Comparison of ENCODE assay signal across 8 cellular contexts in genomic region chr4:7844247-7844991, GRCh38.
DNase-seq lines count a peak whose midpoint lies in the region; ATAC-seq lines count a peak whose summit lies in the region.

No MANE protein-coding gene starts in this region.

- H3K27me3 Mint-ChIP-seq in CD4-positive, alpha-beta memory T cell: no peaks in the 10 kb centered on the region
- H3K27me3 Mint-ChIP-seq in naive thymus-derived CD8-positive, alpha-beta T cell: peaks cover 0 to 3% (median 0%) of the 10 kb centered on the region in 5 donors

- peak; percentile 81 for ATAC-seq in GM21526 (IDR thresholded peaks at IDR 0.05; ENCODE audit: low FRiP score, unreplicated experiment)
- peak; percentile 88 to 96 for ATAC-seq in naive thymus-derived CD8-positive, alpha-beta T cell
- ATAC-seq in stimulated activated effector memory CD8-positive, alpha-beta T cell treated with anti-CD3 and anti-CD28 coated beads, Interleukin-12 subunit alpha, Interleukin-12 subunit beta, amount 100 ng/mL, for 72 hours: peak; percentile 91

- peaks cover 20 to 43% (median 34%) of the 10 kb centered on the region in 4 donors for H3K4me1 Mint-ChIP-seq in CD4-positive, alpha-beta memory T cell
- peaks cover 8 to 39% (median 22%) of the 10 kb centered on the region in 4 donors for H3K4me1 Mint-ChIP-seq in naive thymus-derived CD8-positive, alpha-beta T cell
- peaks cover 28% of the 10 kb centered on the region for H3K4me1 Mint-ChIP-seq in stimulated activated effector memory CD8-positive, alpha-beta T cell treated with anti-CD3 and anti-CD28 coated beads, Interleukin-12 subunit alpha, Interleukin-12 subunit beta, amount 100 ng/mL, for 72 hours

- peaks cover 20% of the 10 kb centered on the region for H3K4me1 ChIP-seq in CD4-positive, alpha-beta memory T cell (ENCODE audit: insufficient read depth, low read length)

- H3K4me3 Mint-ChIP-seq in CD4-positive, alpha-beta memory T cell: peak overlapping the region in 1 of 8 donors; percentile 29
- peak overlapping the region in 1 of 10 donors; percentile 60 for H3K4me3 Mint-ChIP-seq in naive thymus-derived CD8-positive, alpha-beta T cell
- H3K4me3 Mint-ChIP-seq in stimulated activated effector memory CD8-positive, alpha-beta T cell treated with anti-CD3 and anti-CD28 coated beads, Interleukin-12 subunit alpha, Interleukin-12 subunit beta, amount 100 ng/mL, for 72 hours: peak overlapping the region; percentile 21

- no peak overlapping the region for H3K27ac ChIP-seq in CD4-positive, alpha-beta memory T cell (ENCODE audit: low read depth, low read length)

- H3K36me3 Mint-ChIP-seq in CD4-positive, alpha-beta memory T cell: peaks cover 24 to 26% of the 10 kb centered on the region in 2 donors
- H3K36me3 Mint-ChIP-seq in naive thymus-derived CD8-positive, alpha-beta T cell: peaks cover 0 to 41% (median 12%) of the 10 kb centered on the region in 3 donors
- peaks cover 55% of the 10 kb centered on the region for H3K36me3 Mint-ChIP-seq in stimulated activated effector memory CD8-positive, alpha-beta T cell treated with anti-CD3 and anti-CD28 coated beads, Interleukin-12 subunit alpha, Interleukin-12 subunit beta, amount 100 ng/mL, for 72 hours

- H3K4me3 ChIP-seq in CD4-positive, alpha-beta memory T cell (ENCODE audit: low read length in 2 of 2): no peak overlapping the region

- CTCF ChIA-PET in CD4-positive, alpha-beta memory T cell (lab: Charles Lee; ENCODE audit: partially characterized antibody): interaction anchor here (0.5 to 7.8 kb wide), 22 partner anchors 10 to 143 kb away, joined by 3 to 123 read pairs (median 6); partner anchors contain the start of gene AFAP1

- peak; percentile 54 to 72 (median 58) for DNase-seq in CD4-positive, alpha-beta memory T cell
- DNase-seq in NCI-H510A treated with DMSO at 0.1 percent for 48 hours (lab: John Stamatoyannopoulos, UW) (peak; percentile 28), epidermal melanocyte (ENCODE audit: insufficient read length, low spot score) (peak; percentile 29), foreskin melanocyte (no peak)
- DNase-seq in activated CD8-positive, alpha-beta memory T cell treated with anti-CD3 and anti-CD28 coated beads for 24 hours: peak; percentile 87
- DNase-seq in naive thymus-derived CD8-positive, alpha-beta T cell: peak; percentile 28 to 76 (median 46)
- peak; percentile 49 to 85 for DNase-seq in stimulated activated effector memory CD8-positive, alpha-beta T cell treated with anti-CD3 and anti-CD28 coated beads, Interleukin-12 subunit alpha, Interleukin-12 subunit beta, amount 100 ng/mL, for 72 hours (ENCODE audit: low spot score in 2 of 2)

- peak overlapping the region in 6 of 7 donors; percentile 33 to 94 (median 74) for H3K27ac Mint-ChIP-seq in CD4-positive, alpha-beta memory T cell
- H3K27ac Mint-ChIP-seq in naive thymus-derived CD8-positive, alpha-beta T cell: peak overlapping the region in 7 of 10 donors; percentile 32 to 92 (median 69)
- H3K27ac Mint-ChIP-seq in stimulated activated effector memory CD8-positive, alpha-beta T cell treated with anti-CD3 and anti-CD28 coated beads, Interleukin-12 subunit alpha, Interleukin-12 subunit beta, amount 100 ng/mL, for 72 hours: peak overlapping the region; percentile 20

- H3K36me3 ChIP-seq in CD4-positive, alpha-beta memory T cell (ENCODE audit: insufficient read depth, low read length): no peaks in the 10 kb centered on the region

- POLR2A ChIA-PET in CD4-positive, alpha-beta memory T cell (lab: Charles Lee; ENCODE audit: partially characterized antibody): interaction anchor here (0.7 to 2.9 kb wide), 7 partner anchors 10 to 95 kb away, joined by 3 to 21 read pairs (median 5); partner anchors contain the start of gene AFAP1
- POLR2A ChIA-PET in naive thymus-derived CD8-positive, alpha-beta T cell (lab: Charles Lee): no interaction called here

- no peaks in the 10 kb centered on the region for H3K27me3 ChIP-seq in CD4-positive, alpha-beta memory T cell (ENCODE audit: insufficient read depth, low read length)

- intact Hi-C loops in CD4-positive, alpha-beta memory T cell (cut with micrococcal nuclease): loop anchor here (1.0 kb wide), 4 partner anchors 11 to 40 kb away; no protein-coding TSS in a partner anchor

- H3K9me3 Mint-ChIP-seq in CD4-positive, alpha-beta memory T cell: no peaks in the 10 kb centered on the region
- peaks cover 0 to 2% (median 0%) of the 10 kb centered on the region in 9 donors for H3K9me3 Mint-ChIP-seq in naive thymus-derived CD8-positive, alpha-beta T cell
- no peaks in the 10 kb centered on the region for H3K9me3 Mint-ChIP-seq in stimulated activated effector memory CD8-positive, alpha-beta T cell treated with anti-CD3 and anti-CD28 coated beads, Interleukin-12 subunit alpha, Interleukin-12 subunit beta, amount 100 ng/mL, for 72 hours

- H3K9me3 ChIP-seq in CD4-positive, alpha-beta memory T cell (ENCODE audit: control insufficient read depth in 1 of 2, low read length in 2 of 2): no peaks in the 10 kb centered on the region

Comparison
In these comparisons a context has a peak if more than half of its experiments do, and no peak if none do; other contexts are left out.
1. H3K27ac Mint-ChIP-seq: peak in every context shown above with its lines; median percentile 74 in CD4-positive, alpha-beta memory T cell; 69 in naive thymus-derived CD8-positive, alpha-beta T cell; 20 in stimulated activated effector memory CD8-positive, alpha-beta T cell treated with anti-CD3 and anti-CD28 coated beads, Interleukin-12 subunit alpha, Interleukin-12 subunit beta, amount 100 ng/mL, for 72 hours.